Comparison of ENCODE assay signal across 13 cellular contexts in genomic region chr11:35373284-35373933, GRCh38. TPM values are rescaled to one million over a fixed set of nuclear protein-coding genes. Genes with fewer than 3 reads are reported as not detected.
DNase-seq lines count a peak whose midpoint lies in the region; ATAC-seq and TF ChIP-seq lines count a peak whose summit lies in the region.
"Had no signal": no experiment of that assay in that cellular context is flagged by ENCODE, and none has a peak within 500 bp of the region (broad histone marks: within the 10 kb centered on the region; RNA-seq: fewer than 3 reads in every experiment).

No MANE protein-coding gene starts in this region.

- in situ Hi-C loops in Caki2 (cut with HindIII; ENCODE audit: low pct_unique_long_range_greater_than_20kb, low sequenced_read_pairs), result no loop called here

- peaks cover 0 to 1% (median 0%) of the 10 kb centered on the region in 4 donors for H3K36me3 ChIP-seq in liver (ENCODE audit: control insufficient read depth in 4 of 4, insufficient read depth in 3 of 4, low read depth in 1 of 4, low read length in 3 of 4)
- no peaks in the 10 kb centered on the region for H3K36me3 ChIP-seq in prostate gland

- H3K9ac ChIP-seq in liver (ENCODE audit: low read depth in 1 of 2, low read length in 2 of 2), result no peak overlapping the region

- TF ChIP-seq POLR2A in prostate gland (IDR thresholded peaks at IDR 0.05), result no peak

- no peak for ATAC-seq in HG03095 (IDR thresholded peaks at IDR 0.05; ENCODE audit: unreplicated experiment)
- no peak for ATAC-seq in HG03159 (IDR thresholded peaks at IDR 0.05; ENCODE audit: unreplicated experiment)
- ATAC-seq: activated T-cell treated with anti-CD3 and anti-CD28 coated beads, Interleukin-2, amount 50 U/mL, for 72 hours had no signal

- peak; percentile 65 to 80 for TF ChIP-seq RAD21 in liver (IDR thresholded peaks at IDR 0.05)

- H3K9me3 ChIP-seq in liver (ENCODE audit: control insufficient read depth in 4 of 4, low read length in 3 of 4), result no peaks in the 10 kb centered on the region
- H3K9me3 ChIP-seq in prostate gland, result no peaks in the 10 kb centered on the region

- H3K4me1 ChIP-seq in liver (ENCODE audit: control insufficient read depth in 4 of 4, insufficient read depth in 4 of 4, low read length in 3 of 4) (peaks cover 0 to 8% (median 2%) of the 10 kb centered on the region in 4 donors), prostate gland (replicated peaks) (no peaks in the 10 kb centered on the region)

- 72% methylated on average over 2 of the region's 2 CpGs for whole genome bisulfite sequencing in liver
- 94% methylated on average over 2 of the region's 2 CpGs for WGBS in prostate gland

- H3K4me3 ChIP-seq in liver (ENCODE audit: low read depth in 1 of 3, low read length in 3 of 3) (no peak overlapping the region), prostate gland (no peak overlapping the region)
- H3K4me3 ChIP-seq: SK-N-MC had no signal

- intact Hi-C loops in prostate gland (cut with DNase I), result no loop called here

- peak; percentile 57 for DNase-seq in Caki2 (ENCODE audit: low read depth)
- peak; percentile 32 for DNase-seq in H4 (ENCODE audit: low spot score)
- no peak for DNase-seq in SW 1271 (lab: John Stamatoyannopoulos, UW)
- no peak for DNase-seq in prostate gland (ENCODE audit: low spot score)
- DNase-seq: activated T-cell treated with anti-CD3 and anti-CD28 coated beads, Interleukin-2, amount 50 U/mL, for 72 hours; head of caudate nucleus; NCI-H1436 treated with DMSO at 0.1 percent for 48 hours; NCI-H510A treated with DMSO at 0.1 percent for 48 hours had no signal

- H3K27me3 ChIP-seq in liver (ENCODE audit: control insufficient read depth in 4 of 4, insufficient read depth in 4 of 4, low read length in 3 of 4), result no peaks in the 10 kb centered on the region
- no peaks in the 10 kb centered on the region for H3K27me3 ChIP-seq in prostate gland (replicated peaks; ENCODE audit: insufficient read depth)

- H3K27ac ChIP-seq in VCaP (peak overlapping the region; percentile 54; the same call in 1 of the 2 replicates), liver (ENCODE audit: low read depth in 1 of 2, low read length in 2 of 2) (no peak overlapping the region), prostate gland (no peak overlapping the region)
- H3K27ac ChIP-seq: SK-N-MC had no signal

- peak; percentile 17; the same call in 1 of the 2 replicates for TF ChIP-seq CTCF in VCaP (conservative IDR thresholded peaks at IDR 0.05)
- TF ChIP-seq CTCF in liver (IDR thresholded peaks at IDR 0.05; ENCODE audit: low read depth, low read length, missing input control), result peak; percentile 44
- TF ChIP-seq CTCF in prostate gland (IDR thresholded peaks at IDR 0.05), result no peak

TF ChIP-seq in liver, 16 proteins besides CTCF, POLR2A, EP300 and RAD21:
- peak; percentile 14 for TF ChIP-seq ZBTB33 (IDR thresholded peaks at IDR 0.05)
- peak; percentile 11 for TF ChIP-seq FOXA2 (IDR thresholded peaks at IDR 0.05)
- TF ChIP-seq, protein P1, sequence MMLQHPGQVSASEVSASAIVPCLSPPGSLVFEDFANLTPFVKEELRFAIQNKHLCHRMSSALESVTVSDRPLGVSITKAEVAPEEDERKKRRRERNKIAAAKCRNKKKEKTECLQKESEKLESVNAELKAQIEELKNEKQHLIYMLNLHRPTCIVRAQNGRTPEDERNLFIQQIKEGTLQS (IDR thresholded peaks at IDR 0.05), result no peak
- no peak for TF ChIP-seq TAF1 (conservative IDR thresholded peaks at IDR 0.05)
- TF ChIP-seq JUND (IDR thresholded peaks at IDR 0.05), result peak in 1 of 2 donors; percentile 40
- peak; percentile 24 for TF ChIP-seq HNF4G (IDR thresholded peaks at IDR 0.05)
- TF ChIP-seq HNF4A (conservative IDR thresholded peaks at IDR 0.05), result peak; percentile 64 to 68
- TF ChIP-seq EGR1 (IDR thresholded peaks at IDR 0.05; ENCODE audit: low read depth in 2 of 2), result no peak
- peak; percentile 74 for TF ChIP-seq SP1 (IDR thresholded peaks at IDR 0.05)
- TF ChIP-seq, protein P2, sequence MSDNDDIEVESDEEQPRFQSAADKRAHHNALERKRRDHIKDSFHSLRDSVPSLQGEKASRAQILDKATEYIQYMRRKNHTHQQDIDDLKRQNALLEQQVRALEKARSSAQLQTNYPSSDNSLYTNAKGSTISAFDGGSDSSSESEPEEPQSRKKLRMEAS (IDR thresholded peaks at IDR 0.05), result peak; percentile 57
- no peak for TF ChIP-seq NR2F2 (IDR thresholded peaks at IDR 0.05)
- peak; percentile 9 for TF ChIP-seq FOXA1 (IDR thresholded peaks at IDR 0.05)
- no peak for TF ChIP-seq GABPA (IDR thresholded peaks at IDR 0.05 in 1 of 2, conservative IDR thresholded peaks at IDR 0.05 in 1 of 2)
- peak; percentile 63 to 76 for TF ChIP-seq RXRA (IDR thresholded peaks at IDR 0.05)
- TF ChIP-seq YY1 (IDR thresholded peaks at IDR 0.05), result peak; percentile 34
- TF ChIP-seq, protein P3, sequence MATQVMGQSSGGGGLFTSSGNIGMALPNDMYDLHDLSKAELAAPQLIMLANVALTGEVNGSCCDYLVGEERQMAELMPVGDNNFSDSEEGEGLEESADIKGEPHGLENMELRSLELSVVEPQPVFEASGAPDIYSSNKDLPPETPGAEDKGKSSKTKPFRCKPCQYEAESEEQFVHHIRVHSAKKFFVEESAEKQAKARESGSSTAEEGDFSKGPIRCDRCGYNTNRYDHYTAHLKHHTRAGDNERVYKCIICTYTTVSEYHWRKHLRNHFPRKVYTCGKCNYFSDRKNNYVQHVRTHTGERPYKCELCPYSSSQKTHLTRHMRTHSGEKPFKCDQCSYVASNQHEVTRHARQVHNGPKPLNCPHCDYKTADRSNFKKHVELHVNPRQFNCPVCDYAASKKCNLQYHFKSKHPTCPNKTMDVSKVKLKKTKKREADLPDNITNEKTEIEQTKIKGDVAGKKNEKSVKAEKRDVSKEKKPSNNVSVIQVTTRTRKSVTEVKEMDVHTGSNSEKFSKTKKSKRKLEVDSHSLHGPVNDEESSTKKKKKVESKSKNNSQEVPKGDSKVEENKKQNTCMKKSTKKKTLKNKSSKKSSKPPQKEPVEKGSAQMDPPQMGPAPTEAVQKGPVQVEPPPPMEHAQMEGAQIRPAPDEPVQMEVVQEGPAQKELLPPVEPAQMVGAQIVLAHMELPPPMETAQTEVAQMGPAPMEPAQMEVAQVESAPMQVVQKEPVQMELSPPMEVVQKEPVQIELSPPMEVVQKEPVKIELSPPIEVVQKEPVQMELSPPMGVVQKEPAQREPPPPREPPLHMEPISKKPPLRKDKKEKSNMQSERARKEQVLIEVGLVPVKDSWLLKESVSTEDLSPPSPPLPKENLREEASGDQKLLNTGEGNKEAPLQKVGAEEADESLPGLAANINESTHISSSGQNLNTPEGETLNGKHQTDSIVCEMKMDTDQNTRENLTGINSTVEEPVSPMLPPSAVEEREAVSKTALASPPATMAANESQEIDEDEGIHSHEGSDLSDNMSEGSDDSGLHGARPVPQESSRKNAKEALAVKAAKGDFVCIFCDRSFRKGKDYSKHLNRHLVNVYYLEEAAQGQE (IDR thresholded peaks at IDR 0.05), result peak; percentile 46

RNA-seq across cellular contexts. Expression of gene SLC1A2, which starts 45.9 kb away (rescaled TPM):
- not detected in 2 replicates for total RNA-seq in Caki2 (2014; rRNA removed; shearing (Covaris generic); ENCODE audit: low replicate concordance)
- total RNA-seq in H4 (2014; rRNA removed; shearing (Covaris generic)), result 0.84 and 1.7 TPM in 2 replicates
- total RNA-seq in liver, result 10 to 100 TPM in 1 of 2 donors, 1 to 10 TPM in 1; 6.4 to 15.7 TPM
- polyA plus RNA-seq in liver, result 10 to 100 TPM; 11.3 to 19.5 TPM
- 1 to 10 TPM in 1 of 2 donors, under 1 TPM in 1; 0.82 to 1.5 TPM for total RNA-seq in prostate gland

Comparison
In these comparisons a context has a peak if more than half of its experiments do, and no peak if none do; other contexts are left out.
1. DNase-seq: peak in Caki2 (single experiment) and H4 (single experiment); none in SW 1271 (0 of 2) and prostate gland (single experiment).
2. CTCF ChIP-seq: peak in VCaP (single experiment) and liver (single experiment); none in prostate gland (0 of 4).